19 cellular contexts compared by ENCODE assay signal in the genomic region with DNA sequence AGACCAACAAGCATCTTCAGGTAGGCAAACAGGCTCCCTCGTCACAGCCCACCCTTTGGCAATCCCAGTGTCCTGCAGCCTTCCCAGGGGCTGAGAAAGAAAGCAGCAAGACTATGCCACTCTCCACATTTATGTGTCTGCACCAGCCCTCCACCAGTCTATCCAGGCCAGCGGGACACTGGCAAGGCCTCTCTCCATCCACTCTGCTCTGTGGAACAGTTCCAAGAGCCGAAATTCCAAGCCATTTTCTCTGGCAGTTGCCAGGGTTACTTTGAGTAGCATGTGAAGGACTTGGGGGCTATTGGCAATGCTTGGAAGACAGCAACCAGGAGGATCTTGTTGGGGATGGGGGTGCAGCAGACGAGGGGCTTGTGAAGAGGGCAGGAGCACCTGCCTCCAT. TPM values are rescaled to one million over a fixed set of nuclear protein-coding genes. Genes with fewer than 3 reads are reported as not detected.
"Had no signal": no experiment of that assay in that cellular context is flagged by ENCODE, and none has a peak within 500 bp of the region (broad histone marks: within the 10 kb centered on the region; RNA-seq: fewer than 3 reads in every experiment).

No MANE protein-coding gene starts in this region.

- H3K4me3 Mint-ChIP-seq: activated CD8-positive, alpha-beta memory T cell treated with anti-CD3 and anti-CD28 coated beads, Interleukin-2, amount 10 ng/mL, durations not matched to agents 7 days and 5 days; activated T-cell treated with anti-CD3 and anti-CD28 coated beads, Interleukin-2, amount 50 U/mL, for 24 hours; neural crest cell had no signal

- H3K4me1 Mint-ChIP-seq: activated CD8-positive, alpha-beta memory T cell treated with anti-CD3 and anti-CD28 coated beads, Interleukin-2, amount 10 ng/mL, durations not matched to agents 7 days and 5 days; neural crest cell had no signal

- H3K27me3 Mint-ChIP-seq: activated CD8-positive, alpha-beta memory T cell treated with anti-CD3 and anti-CD28 coated beads, Interleukin-2, amount 10 ng/mL, durations not matched to agents 7 days and 5 days had no signal

- H3K27ac Mint-ChIP-seq: activated CD8-positive, alpha-beta memory T cell treated with anti-CD3 and anti-CD28 coated beads, Interleukin-2, amount 10 ng/mL, durations not matched to agents 7 days and 5 days; activated naive CD4-positive, alpha-beta T cell treated with anti-CD3 and anti-CD28 coated beads, Interleukin-2, amount 50 U/mL, for 72 hours; activated T-cell treated with anti-CD3 and anti-CD28 coated beads, Interleukin-2, amount 50 U/mL, for 24 hours had no signal

- H3K27ac ChIP-seq: heart right ventricle, pancreas, upper lobe of right lung had no signal

- H3K36me3 Mint-ChIP-seq: activated CD8-positive, alpha-beta memory T cell treated with anti-CD3 and anti-CD28 coated beads, Interleukin-2, amount 10 ng/mL, durations not matched to agents 7 days and 5 days; activated naive CD4-positive, alpha-beta T cell treated with anti-CD3 and anti-CD28 coated beads, Interleukin-2, amount 50 U/mL, for 72 hours; brain had no signal

- H3K9me3 Mint-ChIP-seq: activated naive CD4-positive, alpha-beta T cell treated with anti-CD3 and anti-CD28 coated beads, Interleukin-2, amount 50 U/mL, for 72 hours; activated T-cell treated with anti-CD3 and anti-CD28 coated beads, Interleukin-2, amount 50 U/mL, for 24 hours; brain had no signal

- DNase-seq: activated CD4-positive, alpha-beta T cell treated with anti-CD3 and anti-CD28 coated beads, Interleukin-2, amount 50 U/mL, for 4 hours; activated CD8-positive, alpha-beta memory T cell treated with anti-CD3 and anti-CD28 coated beads, Interleukin-2, amount 10 ng/mL, durations not matched to agents 7 days and 5 days; activated effector memory CD4-positive, alpha-beta T cell treated with Interleukin-2 at 50 U/mL for 16 hours; activated T-cell treated with anti-CD3 and anti-CD28 coated beads, Interleukin-2, amount 50 U/mL, for 24 hours; amniotic stem cell; effector CD4-positive, alpha-beta T cell; foreskin melanocyte; heart right ventricle; islet precursor cell; left ventricle myocardium superior; mesendoderm; pancreas; retina; upper lobe of right lung had no signal

- ATAC-seq: activated CD8-positive, alpha-beta memory T cell treated with anti-CD3 and anti-CD28 coated beads, Interleukin-2, amount 10 ng/mL, durations not matched to agents 7 days and 5 days; activated naive CD4-positive, alpha-beta T cell treated with anti-CD3 and anti-CD28 coated beads, Interleukin-2, amount 50 U/mL, for 72 hours; heart right ventricle; left ventricle myocardium superior; pancreas; upper lobe of right lung had no signal

RNA-seq across cellular contexts. Expression of a gene that starts 54.0 kb away (rescaled TPM):
- total RNA-seq: activated CD8-positive, alpha-beta memory T cell treated with anti-CD3 and anti-CD28 coated beads, Interleukin-2, amount 10 ng/mL, durations not matched to agents 7 days and 5 days; activated naive CD4-positive, alpha-beta T cell treated with anti-CD3 and anti-CD28 coated beads, Interleukin-2, amount 50 U/mL, for 72 hours; endothelial cell of umbilical vein; left ventricle myocardium superior; neural crest cell; T-helper 2 cell treated with Interferon-gamma antibody and Interleukin-4, amounts not matched to agents 100 ng/mL and 5 ng/mL, for 36 hours; upper lobe of right lung had no signal
